Comparison of ENCODE assay signal across 9 cellular contexts in the genomic region with DNA sequence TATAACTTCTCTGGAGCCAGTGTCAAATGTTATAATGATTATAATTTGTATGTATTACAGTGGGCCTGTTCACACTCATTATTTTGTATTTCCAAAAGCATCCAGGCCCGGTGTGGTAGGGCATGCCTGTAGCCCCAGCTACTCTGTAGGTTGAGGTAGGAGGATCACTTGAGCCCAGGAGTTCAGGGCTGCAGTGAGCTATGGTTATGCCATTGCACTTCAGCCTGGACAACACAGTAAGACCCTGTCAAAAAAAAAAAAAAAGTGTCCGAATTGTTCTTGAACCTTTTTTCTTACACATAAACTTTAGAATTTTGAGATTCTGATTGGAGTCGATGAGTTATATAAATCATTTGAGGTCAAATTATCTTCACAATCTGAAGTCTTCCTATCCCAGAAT. TPM values are rescaled to one million over a fixed set of nuclear protein-coding genes. Genes with fewer than 3 reads are reported as not detected.
DNase-seq lines count a peak whose midpoint lies in the region; ATAC-seq, FAIRE-seq and TF ChIP-seq lines count a peak whose summit lies in the region.
"Had no signal": no experiment of that assay in that cellular context is flagged by ENCODE, and none has a peak within 500 bp of the region (broad histone marks: within the 10 kb centered on the region; RNA-seq: fewer than 3 reads in every experiment).

No MANE protein-coding gene starts in this region.

- no peak for TF ChIP-seq RAD21 in GM12878 (IDR thresholded peaks at IDR 0.05; ENCODE audit: insufficient read depth, low read depth, low read length)

- no peaks in the 10 kb centered on the region for H3K27me3 ChIP-seq in left ventricle myocardium inferior (ENCODE audit: low read depth)
- no peaks in the 10 kb centered on the region for H3K27me3 ChIP-seq in GM12878 (replicated peaks in 1 of 2; ENCODE audit: control insufficient read depth in 2 of 2, insufficient read depth in 2 of 2, low read length in 1 of 2)

- FAIRE-seq in GM12878 (lab: Jason Lieb, UNC) = no peak

- TF ChIP-seq CTCF in left ventricle myocardium inferior (IDR thresholded peaks at IDR 0.05; ENCODE audit: borderline replicate concordance) (no peak), GM12878 (IDR thresholded peaks at IDR 0.05 in 2 of 3, conservative IDR thresholded peaks at IDR 0.05 in 1 of 3; ENCODE audit: control insufficient read depth in 2 of 3, extremely low read depth in 1 of 3, insufficient read depth in 1 of 3, low read depth in 3 of 3, low read length in 3 of 3) (no peak), GM13977 (IDR thresholded peaks at IDR 0.05; ENCODE audit: extremely low read depth, insufficient read depth, missing control alignments) (no peak)

- DNase-seq in left ventricle myocardium inferior (no peak), Right ventricle myocardium superior (no peak), GM12878 (ENCODE audit: low read depth, low spot score) (no peak), memory B cell (ENCODE audit: low spot score in 2 of 2) (no peak), foreskin melanocyte (no peak), GM13977 (ENCODE audit: low spot score) (no peak), NCI-H1417 treated with DMSO at 0.1 percent for 48 hours (lab: John Stamatoyannopoulos, UW) (no peak)
- no peak for DNase-seq in activated CD4-positive, alpha-beta T cell treated with anti-CD3 and anti-CD28 coated beads, Interleukin-2, amount 50 U/mL, for 1 hour
- DNase-seq: activated naive CD4-positive, alpha-beta T cell treated with Interleukin-2 at 50 U/mL for 16 hours had no signal

- H3K36me3 Mint-ChIP-seq in memory B cell = peaks cover 38% of the 10 kb centered on the region

- H3K27ac ChIP-seq in left ventricle myocardium inferior (replicated peaks) (peak overlapping the region; percentile 96), GM12878 (ENCODE audit: control insufficient read depth, insufficient read depth) (no peak overlapping the region)

- H2AFZ ChIP-seq in GM12878 (ENCODE audit: control insufficient read depth, low read depth, low read length) = no peak overlapping the region

- peaks cover 4% of the 10 kb centered on the region for H3K27me3 Mint-ChIP-seq in memory B cell

- no peak overlapping the region for H3K4me3 Mint-ChIP-seq in memory B cell

- no peak overlapping the region for H3K9ac ChIP-seq in GM12878 (ENCODE audit: control insufficient read depth, insufficient read depth, low read length)

- H3K9me3 Mint-ChIP-seq in memory B cell = peaks cover 18% of the 10 kb centered on the region

- peaks cover 47% of the 10 kb centered on the region for H3K36me3 ChIP-seq in left ventricle myocardium inferior
- peaks cover 0 to 3% of the 10 kb centered on the region in 2 experiments; a peak in 3 of 4 replicates for H3K36me3 ChIP-seq in GM12878 (ENCODE audit: control insufficient read depth in 2 of 2, insufficient read depth in 2 of 2, low read length in 1 of 2)

- in situ Hi-C loops in GM12878 (cut with MboI) (no loop called here), GM13977 (cut with MboI; ENCODE audit: low pct_unique_long_range_greater_than_20kb, low sequenced_read_pairs, unreplicated experiment) (no loop called here)

- ATAC-seq in Right ventricle myocardium superior (ENCODE audit: poor library complexity) (no peak), GM12878 (no peak), memory B cell (ENCODE audit: low read depth) (no peak)

- TF ChIP-seq EP300 in GM12878 (IDR thresholded peaks at IDR 0.05; ENCODE audit: borderline replicate concordance in 1 of 2, control insufficient read depth in 1 of 2, low read depth in 2 of 2, low read length in 2 of 2) = no peak

- RAD21 ChIA-PET in GM12878 (lab: Charles Lee; ENCODE audit: unreplicated experiment) = interaction anchor here (0.6 to 1.2 kb wide), 2 partner anchors 52 to 140 kb away, joined by 4 read pairs; no protein-coding TSS in a partner anchor

- intact Hi-C loops in left ventricle myocardium inferior (cut with micrococcal nuclease) (no loop called here), Right ventricle myocardium superior (cut with DNase I) (loop anchor here (5.0 kb wide), 1 partner anchor 44 kb away; the partner anchor contains the start of gene ZNF140), GM12878 (cut with micrococcal nuclease; ENCODE audit: unreplicated experiment) (no loop called here)

- SMC1A ChIA-PET in GM12878 (lab: Charles Lee; ENCODE audit: uncharacterized antibody, unreplicated experiment) = interaction anchor here (1.3 to 1.8 kb wide), 3 partner anchors 11 to 52 kb away, joined by 4 to 8 read pairs (median 6); partner anchors contain the start of gene ZNF26

- no TSS peak for BruUV-seq in GM12878 (replicated peaks; lab: Mats Ljungman, UMichigan)

- TF ChIP-seq POLR2A in GM12878 (IDR thresholded peaks at IDR 0.05; ENCODE audit: low read depth, low read length) = no peak

- 73% methylated on average over 3 of the region's 3 CpGs for WGBS in GM12878 (ENCODE audit: insufficient coverage, insufficient replicate concordance, low lambda C conversion rate, missing lambda C conversion rate)

- H3K9me3 ChIP-seq in left ventricle myocardium inferior (replicated peaks) (peaks cover 69% of the 10 kb centered on the region), GM12878 (replicated peaks; ENCODE audit: control insufficient read depth, insufficient read depth, low read length) (peaks cover 46% of the 10 kb centered on the region)

- H3K27ac Mint-ChIP-seq in memory B cell = peak overlapping the region; percentile 95

- peak overlapping the region; percentile 87 for H3K4me3 ChIP-seq in left ventricle myocardium inferior
- H3K4me3 ChIP-seq in GM12878 = peak overlapping the region; percentile 77

- POLR2A ChIA-PET in GM12878 (lab: Charles Lee) = interaction anchor here (0.5 to 0.6 kb wide), 2 partner anchors 9 to 92 kb away, joined by 3 to 4 read pairs; partner anchors contain the start of gene ZNF10

- H3K4me1 Mint-ChIP-seq in memory B cell = peaks cover 6% of the 10 kb centered on the region

- CTCF ChIA-PET in GM12878 (lab: Yijun Ruan, JAX) = interaction anchor here (0.7 kb wide), 2 partner anchors 151 to 154 kb away, joined by 3 to 4 read pairs; partner anchors contain the start of gene CHFR

- peaks cover 29% of the 10 kb centered on the region for H3K4me1 ChIP-seq in left ventricle myocardium inferior
- no peaks in the 10 kb centered on the region for H3K4me1 ChIP-seq in GM12878 (ENCODE audit: control insufficient read depth, insufficient read depth, low read length)

- peak overlapping the region; percentile 68 for H3K4me2 ChIP-seq in GM12878 (ENCODE audit: control insufficient read depth, insufficient read depth)

- peaks cover 14% of the 10 kb centered on the region for H3K79me2 ChIP-seq in GM12878 (ENCODE audit: control insufficient read depth, insufficient read depth, low read length)

- H4K20me1 ChIP-seq in GM12878 (ENCODE audit: control insufficient read depth, insufficient read depth) = no peaks in the 10 kb centered on the region

RNA-seq across cellular contexts. Expression of gene ZNF84, which starts 1.0 kb away (rescaled TPM):
- total RNA-seq in left ventricle myocardium inferior = 18.7 TPM
- total RNA-seq in Right ventricle myocardium superior = 16.9 TPM
- 156 and 169 TPM in 2 replicates for total RNA-seq in GM12878 (2013; cell fraction: nucleolus; rRNA removed)
- total RNA-seq in GM12878 (2014; rRNA removed) = 14.9 and 18.7 TPM in 2 replicates
- 25.7 and 26.1 TPM in 2 replicates for total RNA-seq in GM12878 (2014; rRNA removed; fragmentation: Illumina TruSeq; extraction: Trizol)
- total RNA-seq in GM12878 (2021) = 16.2 and 19.8 TPM in 2 replicates
- 14.5 TPM for polyA plus RNA-seq in GM12878 (2011; ENCODE audit: low read depth)
- polyA plus RNA-seq in GM12878 (2011; rRNA removed) = 35.3 and 53.8 TPM in 2 replicates
- 12.7 and 12.8 TPM in 2 replicates for polyA plus RNA-seq in GM12878 (2011; cell fraction: cytosol; rRNA removed)
- 37.4 and 48.2 TPM in 2 replicates for polyA plus RNA-seq in GM12878 (2011; cell fraction: nucleus; rRNA removed)
- 12.8 and 17.0 TPM in 2 replicates for polyA plus RNA-seq in GM12878 (2012)
- 21.7 and 26.0 TPM in 2 replicates for polyA plus RNA-seq in GM12878 (2014; fragmentation: Illumina TruSeq; extraction: Trizol)
- polyA plus RNA-seq in GM12878 (2014; fragmentation: Nextera tagmentation; extraction: Ambion mirVana) = 10 to 100 TPM; 10.4 to 11.9 TPM
- 14.0 and 14.6 TPM in 2 replicates for polyA plus RNA-seq in GM12878 (2014; rRNA removed)
- polyA plus RNA-seq in GM12878 (2016; fragmentation: Nextera tagmentation; extraction: Ambion mirVana) = 10 to 100 TPM; 16.2 to 17.0 TPM
- 38.7 and 49.2 TPM in 2 replicates for polyA minus RNA-seq in GM12878 (2011; rRNA and poly(A)+ RNA removed)
- 7.7 and 9.6 TPM in 2 replicates for polyA minus RNA-seq in GM12878 (2011; cell fraction: cytosol; rRNA and poly(A)+ RNA removed)
- 38.1 and 46.3 TPM in 2 replicates for polyA minus RNA-seq in GM12878 (2011; cell fraction: nucleus; rRNA and poly(A)+ RNA removed)

RNA-seq across cellular contexts. Expression of gene ZNF140, which starts 42.4 kb away (rescaled TPM):
- total RNA-seq in left ventricle myocardium inferior (6.7 TPM), Right ventricle myocardium superior (6.1 TPM), GM12878 (2014; rRNA removed) (17.7 and 23.7 TPM in 2 replicates), GM12878 (2014; rRNA removed; fragmentation: Illumina TruSeq; extraction: Trizol) (15.3 TPM in 2 replicates), GM12878 (2021) (11.1 and 11.5 TPM in 2 replicates)
- total RNA-seq in GM12878 (2013; cell fraction: nucleolus; rRNA removed) = 57.2 and 59.1 TPM in 2 replicates
- 5.0 TPM for polyA plus RNA-seq in GM12878 (2011; ENCODE audit: low read depth)
- polyA plus RNA-seq in GM12878 (2011; rRNA removed) (21.2 and 30.5 TPM in 2 replicates), GM12878 (2014; fragmentation: Illumina TruSeq; extraction: Trizol) (14.7 and 18.2 TPM in 2 replicates), GM12878 (2014; fragmentation: Nextera tagmentation; extraction: Ambion mirVana) (1 to 10 TPM; 6.8 to 7.4 TPM), GM12878 (2014; rRNA removed) (9.2 TPM in 2 replicates), GM12878 (2016; fragmentation: Nextera tagmentation; extraction: Ambion mirVana) (10 to 100 TPM; 14.6 to 15.9 TPM)
- 13.3 and 13.8 TPM in 2 replicates for polyA plus RNA-seq in GM12878 (2011; cell fraction: cytosol; rRNA removed)
- polyA plus RNA-seq in GM12878 (2011; cell fraction: nucleus; rRNA removed) = 15.0 and 20.3 TPM in 2 replicates
- polyA plus RNA-seq in GM12878 (2012) = 12.5 and 15.4 TPM in 2 replicates
- 21.7 and 22.8 TPM in 2 replicates for polyA minus RNA-seq in GM12878 (2011; rRNA and poly(A)+ RNA removed)
- 5.6 and 9.5 TPM in 2 replicates for polyA minus RNA-seq in GM12878 (2011; cell fraction: cytosol; rRNA and poly(A)+ RNA removed)
- polyA minus RNA-seq in GM12878 (2011; cell fraction: nucleus; rRNA and poly(A)+ RNA removed) = 25.6 and 26.2 TPM in 2 replicates

RNA-seq across cellular contexts. Expression of gene ZNF26, which starts 52.1 kb away (rescaled TPM):
- total RNA-seq in left ventricle myocardium inferior (3.1 TPM), Right ventricle myocardium superior (2.6 TPM), GM12878 (2014; rRNA removed) (7.2 and 17.1 TPM in 2 replicates), GM12878 (2014; rRNA removed; fragmentation: Illumina TruSeq; extraction: Trizol) (8.6 and 9.1 TPM in 2 replicates), GM12878 (2021) (13.4 and 14.1 TPM in 2 replicates)
- 131 and 152 TPM in 2 replicates for total RNA-seq in GM12878 (2013; cell fraction: nucleolus; rRNA removed)
- 5.1 TPM for polyA plus RNA-seq in GM12878 (2011; ENCODE audit: low read depth)
- polyA plus RNA-seq in GM12878 (2011; rRNA removed) (11.0 and 16.5 TPM in 2 replicates), GM12878 (2014; fragmentation: Illumina TruSeq; extraction: Trizol) (5.7 and 7.4 TPM in 2 replicates), GM12878 (2014; fragmentation: Nextera tagmentation; extraction: Ambion mirVana) (1 to 10 TPM in 1 of 2 experiments, under 1 TPM in 1; 1.00 to 1.4 TPM), GM12878 (2014; rRNA removed) (15.4 and 17.1 TPM in 2 replicates), GM12878 (2016; fragmentation: Nextera tagmentation; extraction: Ambion mirVana) (10 to 100 TPM in 1 of 2 experiments, 1 to 10 TPM in 1; 9.9 to 11.5 TPM)
- polyA plus RNA-seq in GM12878 (2011; cell fraction: cytosol; rRNA removed) = 11.5 and 19.2 TPM in 2 replicates
- 31.9 and 39.0 TPM in 2 replicates for polyA plus RNA-seq in GM12878 (2011; cell fraction: nucleus; rRNA removed)
- 9.8 and 9.9 TPM in 2 replicates for polyA plus RNA-seq in GM12878 (2012)
- polyA minus RNA-seq in GM12878 (2011; rRNA and poly(A)+ RNA removed) = 12.9 and 25.5 TPM in 2 replicates
- polyA minus RNA-seq in GM12878 (2011; cell fraction: cytosol; rRNA and poly(A)+ RNA removed) = 9.7 and 16.6 TPM in 2 replicates
- 27.2 and 44.2 TPM in 2 replicates for polyA minus RNA-seq in GM12878 (2011; cell fraction: nucleus; rRNA and poly(A)+ RNA removed)
